9 cellular contexts compared by ENCODE assay signal in the genomic region with DNA sequence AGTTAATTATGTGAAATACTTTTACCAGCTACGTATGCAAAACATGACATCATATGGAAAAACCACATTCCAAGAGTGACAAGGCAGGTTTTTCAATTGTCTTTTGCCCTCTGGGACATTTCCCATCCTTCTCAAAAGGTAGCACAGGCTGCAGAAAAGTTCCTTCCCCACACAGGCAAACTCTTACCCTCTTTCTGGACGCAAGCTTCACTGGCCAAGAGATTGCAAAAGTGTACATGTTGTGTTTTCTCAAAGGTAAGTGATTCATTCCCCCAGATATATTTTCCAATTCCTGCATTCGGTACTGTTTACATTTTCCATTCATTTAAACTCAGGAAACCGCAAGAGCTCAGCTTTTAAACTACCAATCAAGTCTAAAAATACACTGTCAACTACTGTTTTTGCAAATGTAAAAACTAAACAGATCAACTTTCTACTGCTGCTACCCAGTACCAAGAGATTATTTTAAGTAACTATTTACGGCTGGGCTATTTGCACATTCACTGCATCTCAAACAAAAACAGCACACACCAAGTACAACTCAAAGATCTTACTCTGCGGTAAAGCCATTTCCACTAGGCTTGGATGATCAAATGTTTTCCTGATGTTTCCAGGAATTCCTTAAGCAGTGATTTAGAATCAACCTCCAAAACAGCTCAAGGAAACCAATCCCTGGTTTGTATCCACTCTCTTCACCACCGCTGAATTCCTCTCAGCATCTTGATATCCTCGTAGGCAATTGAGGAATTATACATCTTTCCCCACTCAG.
DNase-seq lines count a peak whose midpoint lies in the region; ATAC-seq, FAIRE-seq and TF ChIP-seq lines count a peak whose summit lies in the region.
"Had no signal": no experiment of that assay in that cellular context is flagged by ENCODE, and none has a peak within 500 bp of the region (broad histone marks: within the 10 kb centered on the region; RNA-seq: fewer than 3 reads in every experiment).

No MANE protein-coding gene starts in this region.

- H3K9ac ChIP-seq in endothelial cell of umbilical vein (replicated peaks; ENCODE audit: extremely low read depth, insufficient read depth, low read length): no peak overlapping the region
- no peak overlapping the region for H3K9ac ChIP-seq in mucosa of rectum (ENCODE audit: low read depth in 1 of 2, low read length in 2 of 2)

- TF ChIP-seq CTCF in AG09319 (IDR thresholded peaks at IDR 0.05; ENCODE audit: low read depth, low read length) (no peak), endothelial cell of umbilical vein (IDR thresholded peaks at IDR 0.05; ENCODE audit: extremely low read depth in 1 of 2, insufficient read depth in 1 of 2, low read depth in 1 of 2, low read length in 2 of 2) (no peak), GM20000 (IDR thresholded peaks at IDR 0.05; ENCODE audit: extremely low read depth, missing control alignments) (no peak), endothelial cell (IDR thresholded peaks at IDR 0.05; ENCODE audit: unreplicated experiment) (no peak)

- H3K79me2 ChIP-seq in endothelial cell of umbilical vein (ENCODE audit: control insufficient read depth, insufficient read depth, low read length): no peaks in the 10 kb centered on the region

- H3K4me3 ChIP-seq in endothelial cell of umbilical vein (replicated peaks in 1 of 3; ENCODE audit: insufficient read depth in 1 of 3, low read depth in 1 of 3, low read length in 3 of 3) (no peak overlapping the region), mucosa of rectum (ENCODE audit: low read length in 2 of 2) (peak overlapping the region; percentile 42 to 43)

- H4K20me1 ChIP-seq in endothelial cell of umbilical vein (replicated peaks; ENCODE audit: control insufficient read depth, extremely low read depth, insufficient read depth, low read length): no peaks in the 10 kb centered on the region

- H3K9me3 Mint-ChIP-seq in activated naive CD4-positive, alpha-beta T cell treated with anti-CD3 and anti-CD28 coated beads, Interleukin-2, amount 10 ng/mL, durations not matched to agents 7 days and 5 days: no peaks in the 10 kb centered on the region
- H3K9me3 Mint-ChIP-seq in endothelial cell (ENCODE audit: unreplicated experiment): no peaks in the 10 kb centered on the region

- no TSS peak for BruUV-seq in endothelial cell of umbilical vein (replicated peaks; lab: Mats Ljungman, UMichigan)

- H3K4me1 Mint-ChIP-seq in activated naive CD4-positive, alpha-beta T cell treated with anti-CD3 and anti-CD28 coated beads, Interleukin-2, amount 10 ng/mL, durations not matched to agents 7 days and 5 days: peaks cover 3% of the 10 kb centered on the region
- no peaks in the 10 kb centered on the region for H3K4me1 Mint-ChIP-seq in endothelial cell (ENCODE audit: unreplicated experiment)

- no peak overlapping the region for H2AFZ ChIP-seq in endothelial cell of umbilical vein (ENCODE audit: low read depth, low read length)

- dilution Hi-C loops in endothelial cell of umbilical vein (cut with MboI; ENCODE audit: extremely low pct_ligation_motif_present, low sequenced_read_pairs): no loop called here

- no peak overlapping the region for H3K27ac ChIP-seq in endothelial cell of umbilical vein (ENCODE audit: insufficient read depth, low read depth, low read length)
- peak overlapping the region; percentile 65 to 75 for H3K27ac ChIP-seq in mucosa of rectum (ENCODE audit: low read depth in 2 of 2, low read length in 2 of 2)

- POLR2A ChIA-PET in endothelial cell of umbilical vein (lab: Charles Lee): no interaction called here

- H3K36me3 ChIP-seq in endothelial cell of umbilical vein (ENCODE audit: control insufficient read depth in 2 of 2, extremely low read depth in 1 of 2, insufficient read depth in 2 of 2, low read length in 2 of 2): no peaks in the 10 kb centered on the region
- H3K36me3 ChIP-seq in mucosa of rectum (ENCODE audit: control insufficient read depth in 2 of 2, insufficient read depth in 2 of 2, low read length in 2 of 2): no peaks in the 10 kb centered on the region

- no peaks in the 10 kb centered on the region for H3K9me3 ChIP-seq in endothelial cell of umbilical vein (replicated peaks; ENCODE audit: control insufficient read depth, insufficient read depth, low read length)
- H3K9me3 ChIP-seq in mucosa of rectum (ENCODE audit: control insufficient read depth in 2 of 2, low read length in 2 of 2): no peaks in the 10 kb centered on the region

- H3K4me3 Mint-ChIP-seq in activated naive CD4-positive, alpha-beta T cell treated with anti-CD3 and anti-CD28 coated beads, Interleukin-2, amount 10 ng/mL, durations not matched to agents 7 days and 5 days: no peak overlapping the region
- H3K4me3 Mint-ChIP-seq in endothelial cell (ENCODE audit: unreplicated experiment): no peak overlapping the region

- intact Hi-C loops in endothelial cell of umbilical vein (cut with micrococcal nuclease): no loop called here

- peak overlapping the region; percentile 27 for H3K4me2 ChIP-seq in endothelial cell of umbilical vein (ENCODE audit: insufficient read depth, low read length)

- no peaks in the 10 kb centered on the region for H3K27me3 ChIP-seq in endothelial cell of umbilical vein (ENCODE audit: control insufficient read depth in 2 of 2, insufficient read depth in 2 of 2, low read length in 2 of 2)
- no peaks in the 10 kb centered on the region for H3K27me3 ChIP-seq in mucosa of rectum (ENCODE audit: control insufficient read depth in 2 of 2, insufficient read depth in 2 of 2, low read length in 2 of 2)

- H3K27ac Mint-ChIP-seq in activated naive CD4-positive, alpha-beta T cell treated with anti-CD3 and anti-CD28 coated beads, Interleukin-2, amount 10 ng/mL, durations not matched to agents 7 days and 5 days: no peak overlapping the region
- H3K27ac Mint-ChIP-seq in endothelial cell (ENCODE audit: unreplicated experiment): no peak overlapping the region

- peaks cover 8% of the 10 kb centered on the region for H3K4me1 ChIP-seq in endothelial cell of umbilical vein (ENCODE audit: control insufficient read depth, extremely low read depth, insufficient read depth, low read length)
- H3K4me1 ChIP-seq in mucosa of rectum (ENCODE audit: control insufficient read depth in 2 of 2, insufficient read depth in 2 of 2, low read length in 2 of 2): peaks cover 8 to 18% of the 10 kb centered on the region in 2 donors

- no peak for TF ChIP-seq POLR2A in endothelial cell of umbilical vein (IDR thresholded peaks at IDR 0.05; ENCODE audit: low read depth, low read length)

- FAIRE-seq in endothelial cell of umbilical vein (lab: Jason Lieb, UNC): peak; percentile 69

- H3K36me3 Mint-ChIP-seq in activated naive CD4-positive, alpha-beta T cell treated with anti-CD3 and anti-CD28 coated beads, Interleukin-2, amount 10 ng/mL, durations not matched to agents 7 days and 5 days: peaks cover 3% of the 10 kb centered on the region
- no peaks in the 10 kb centered on the region for H3K36me3 Mint-ChIP-seq in endothelial cell (ENCODE audit: low read depth, unreplicated experiment)

- DNase-seq in AG09319 (ENCODE audit: extremely low read depth, low read depth) (peak; percentile 18), endothelial cell of umbilical vein (ENCODE audit: low read depth, low spot score) (peak; percentile 65), GM20000 (ENCODE audit: low spot score) (no peak), endothelial cell (ENCODE audit: low spot score) (no peak)
- DNase-seq in activated naive CD4-positive, alpha-beta T cell treated with anti-CD3 and anti-CD28 coated beads, Interleukin-2, amount 10 ng/mL, durations not matched to agents 7 days and 5 days: no peak
- DNase-seq: activated naive CD4-positive, alpha-beta T cell treated with anti-CD3 and anti-CD28 coated beads, Interleukin-2, amount 50 U/mL, for 16 hours had no signal

- no peaks in the 10 kb centered on the region for H3K9me1 ChIP-seq in endothelial cell of umbilical vein (replicated peaks; ENCODE audit: control insufficient read depth, extremely low read depth, insufficient read depth, low read length)

- H3K27me3 Mint-ChIP-seq in activated naive CD4-positive, alpha-beta T cell treated with anti-CD3 and anti-CD28 coated beads, Interleukin-2, amount 10 ng/mL, durations not matched to agents 7 days and 5 days: no peaks in the 10 kb centered on the region
- peaks cover 1% of the 10 kb centered on the region for H3K27me3 Mint-ChIP-seq in endothelial cell (ENCODE audit: unreplicated experiment)

- ATAC-seq in HG03439 (IDR thresholded peaks at IDR 0.05; ENCODE audit: unreplicated experiment) (peak; percentile 62), GM21526 (IDR thresholded peaks at IDR 0.05; ENCODE audit: low FRiP score, unreplicated experiment) (no peak)

- CTCF ChIA-PET in endothelial cell of umbilical vein (lab: Charles Lee): interaction anchor here (1.1 to 1.3 kb wide), 2 partner anchors 27 to 39 kb away, joined by 3 read pairs; no protein-coding TSS in a partner anchor
- CTCF ChIA-PET in activated naive CD4-positive, alpha-beta T cell treated with anti-CD3 and anti-CD28 coated beads, Interleukin-2, amount 10 ng/mL, durations not matched to agents 7 days and 5 days (lab: Charles Lee): no interaction called here

TF ChIP-seq in endothelial cell of umbilical vein, 7 proteins besides CTCF, POLR2A, EP300 and RAD21:
- TF ChIP-seq EZH2 (IDR thresholded peaks at IDR 0.05; ENCODE audit: borderline replicate concordance, low read depth, low read length, severe bottlenecking) (no peak), JUN (IDR thresholded peaks at IDR 0.05; ENCODE audit: borderline replicate concordance, insufficient read depth, insufficient read length, low read depth) (no peak), FOS (IDR thresholded peaks at IDR 0.05; ENCODE audit: borderline replicate concordance, insufficient read depth, low read length) (peak; percentile 13), GATA2 (IDR thresholded peaks at IDR 0.05; ENCODE audit: insufficient read depth, insufficient read length, low read depth, low read length) (no peak)
- TF ChIP-seq, protein P1, sequence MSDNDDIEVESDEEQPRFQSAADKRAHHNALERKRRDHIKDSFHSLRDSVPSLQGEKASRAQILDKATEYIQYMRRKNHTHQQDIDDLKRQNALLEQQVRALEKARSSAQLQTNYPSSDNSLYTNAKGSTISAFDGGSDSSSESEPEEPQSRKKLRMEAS (IDR thresholded peaks at IDR 0.05; ENCODE audit: insufficient read depth, insufficient read length): no peak

Comparison
In these comparisons a context has a peak if more than half of its experiments do, and no peak if none do; other contexts are left out.
1. DNase-seq: peak in AG09319 (single experiment) and endothelial cell of umbilical vein (single experiment); none in activated naive CD4-positive, alpha-beta T cell treated with anti-CD3 and anti-CD28 coated beads, Interleukin-2, amount 10 ng/mL, durations not matched to agents 7 days and 5 days (single experiment), GM20000 (single experiment) and endothelial cell (single experiment).
2. H3K4me3 ChIP-seq: peak in mucosa of rectum (2 of 2); none in endothelial cell of umbilical vein (0 of 3).